In the genomic region with DNA sequence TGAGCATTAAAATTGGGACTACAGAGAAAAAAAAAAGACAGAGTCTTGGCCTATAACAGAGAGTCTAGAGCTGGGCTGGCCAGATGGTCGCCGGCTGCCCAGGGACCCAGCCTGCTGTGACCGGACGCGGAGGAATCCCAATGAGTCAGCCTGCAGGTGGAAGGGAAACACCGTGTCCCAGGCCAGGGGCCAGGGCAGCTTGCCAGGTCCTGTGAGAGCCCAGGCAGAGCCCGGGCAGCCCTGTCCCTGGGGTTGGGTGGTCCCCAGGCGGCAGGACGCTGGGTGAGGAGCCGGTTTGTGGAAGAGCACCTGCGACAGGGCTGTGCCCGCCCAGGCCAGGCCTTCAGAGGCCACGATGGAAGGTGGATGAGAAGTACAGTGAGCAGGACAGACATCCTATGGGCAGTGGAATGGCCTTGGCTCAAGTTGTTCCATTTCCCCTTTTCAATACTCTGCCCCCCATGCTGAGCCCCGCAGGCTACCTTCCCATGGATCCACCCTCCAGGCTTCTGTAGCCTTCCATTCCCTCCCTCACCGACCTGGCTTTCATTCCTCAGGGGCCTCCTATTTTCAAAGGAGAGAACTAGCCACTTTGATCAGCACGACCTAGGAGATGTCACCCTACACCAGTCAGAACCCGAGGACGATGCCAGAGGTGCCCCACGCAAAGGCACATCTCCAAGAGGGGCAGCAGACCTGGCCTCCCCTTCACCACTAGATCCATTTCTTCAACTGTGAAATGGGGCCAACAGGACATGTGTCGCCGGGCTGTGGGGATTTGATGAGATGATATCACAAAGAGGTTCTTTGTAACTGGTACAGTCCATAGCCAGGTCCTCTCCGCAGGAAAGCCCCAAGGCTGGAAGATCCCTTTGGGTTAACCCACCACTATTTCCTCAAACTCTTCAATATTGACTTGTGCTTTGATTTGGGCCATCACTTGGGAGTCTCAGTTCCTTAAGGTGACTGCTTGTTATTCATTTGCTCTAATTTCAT, we compare ENCODE assay signal across 11 cellular contexts.
A peak's percentile ranks its signal among the peaks of the same experiment; 100 is the strongest.
DNase-seq lines count a peak whose midpoint lies in the region; ATAC-seq and TF ChIP-seq lines count a peak whose summit lies in the region.
"Had no signal": no experiment of that assay in that cellular context is flagged by ENCODE, and none has a peak within 500 bp of the region (broad histone marks: within the 10 kb centered on the region; RNA-seq: fewer than 3 reads in every experiment).

No MANE protein-coding gene starts in this region.

- H2AFZ ChIP-seq in OCI-LY7 (ENCODE audit: low read length): no peak overlapping the region

- no peak overlapping the region for H3K4me2 ChIP-seq in OCI-LY7 (ENCODE audit: low read length)

- H3K4me3 ChIP-seq in BE2C (ENCODE audit: low read depth, low read length) (no peak overlapping the region), choroid plexus epithelial cell (ENCODE audit: low read depth, low read length) (no peak overlapping the region), OCI-LY7 (ENCODE audit: low read depth, low read length, poor library complexity, severe bottlenecking) (no peak overlapping the region)
- H3K4me3 ChIP-seq: vagina had no signal

- POLR2A ChIA-PET in GM10248 (lab: Yijun Ruan, JAX) (interaction anchor here (1.1 kb wide), 1 partner anchor 423 kb away, joined by 3 read pairs; a partner anchor contains a TSS), OCI-LY7 (lab: Charles Lee) (no interaction called here)

- BruUV-seq in OCI-LY7 (replicated peaks; lab: Mats Ljungman, UMichigan): no TSS peak

- H3K4me3 Mint-ChIP-seq in naive B cell: peak overlapping the region in 3 of 8 donors; percentile 6 to 92 (median 66)

- H3K9me3 Mint-ChIP-seq in naive B cell: peaks cover 0 to 9% (median 4%) of the 10 kb centered on the region in 7 donors

- peaks cover 0 to 16% of the 10 kb centered on the region in 2 donors for H3K36me3 Mint-ChIP-seq in naive B cell

- intact Hi-C loops in OCI-LY7 (cut with micrococcal nuclease; ENCODE audit: unreplicated experiment): no loop called here

- H3K36me3 ChIP-seq in BE2C (no peaks in the 10 kb centered on the region), OCI-LY7 (ENCODE audit: insufficient read depth, low read length) (no peaks in the 10 kb centered on the region; the same call in 1 of the 2 replicates)
- H3K36me3 ChIP-seq: vagina had no signal

- H3K79me2 ChIP-seq in OCI-LY7 (ENCODE audit: insufficient read depth, low read depth, low read length): no peaks in the 10 kb centered on the region

- H3K27me3 ChIP-seq in BE2C: no peaks in the 10 kb centered on the region
- H3K27me3 ChIP-seq: vagina had no signal

- DNase-seq in BE2C (peak; percentile 18), choroid plexus epithelial cell (ENCODE audit: low read depth) (peak; percentile 42), naive B cell (no peak), GM10248 (ENCODE audit: extremely low spot score) (no peak), OCI-LY7 (ENCODE audit: low spot score) (no peak), UCSD-AML1 (lab: John Stamatoyannopoulos, UW; ENCODE audit: unreplicated experiment) (no peak), NCI-H187 treated with DMSO at 0.1 percent for 48 hours (lab: John Stamatoyannopoulos, UW) (no peak)
- DNase-seq: NCI-H1417 treated with DMSO at 0.1 percent for 48 hours, SHP77 treated with DMSO at 0.1 percent for 48 hours had no signal

- H3K9me3 ChIP-seq in BE2C (no peaks in the 10 kb centered on the region), OCI-LY7 (ENCODE audit: low read length) (peaks cover 13% of the 10 kb centered on the region; the same call in 1 of the 2 replicates)

- CTCF ChIA-PET in GM10248 (lab: Yijun Ruan, JAX): interaction anchor here (1.8 kb wide), 1 partner anchor 204 kb away, joined by 4 read pairs; no protein-coding TSS in a partner anchor
- CTCF ChIA-PET in OCI-LY7 (lab: Charles Lee; ENCODE audit: unreplicated experiment): no interaction called here

- TF ChIP-seq CTCF in BE2C (IDR thresholded peaks at IDR 0.05; ENCODE audit: low read depth, low read length): no peak
- TF ChIP-seq CTCF in choroid plexus epithelial cell (conservative IDR thresholded peaks at IDR 0.05; ENCODE audit: low read depth, low read length): no peak
- no peak for TF ChIP-seq CTCF in GM10248 (IDR thresholded peaks at IDR 0.05; ENCODE audit: control extremely low read depth, extremely low read depth, low read depth, missing control alignments)
- TF ChIP-seq CTCF in OCI-LY7 (conservative IDR thresholded peaks at IDR 0.05; ENCODE audit: low read length): no peak

- ATAC-seq in HG02759 (IDR thresholded peaks at IDR 0.05; ENCODE audit: unreplicated experiment) (peak; percentile 35), naive B cell (ENCODE audit: low read depth in 2 of 2) (no peak)

- H3K27ac ChIP-seq in OCI-LY7 (ENCODE audit: low read depth, low read length, poor library complexity, severe bottlenecking): no peak overlapping the region
- H3K27ac ChIP-seq: vagina had no signal

- H3K9me2 ChIP-seq in OCI-LY7 (ENCODE audit: insufficient read depth, low read length): no peaks in the 10 kb centered on the region

- no peaks in the 10 kb centered on the region for H4K20me1 ChIP-seq in OCI-LY7 (ENCODE audit: insufficient read depth, low read length)

- H3K4me1 ChIP-seq in BE2C (no peaks in the 10 kb centered on the region), OCI-LY7 (ENCODE audit: insufficient read depth, low read length, poor library complexity, severe bottlenecking) (peaks cover 7% of the 10 kb centered on the region)
- H3K4me1 ChIP-seq: vagina had no signal

- peaks cover 43 to 67% (median 43%) of the 10 kb centered on the region in 3 donors for H3K4me1 Mint-ChIP-seq in naive B cell

- no peaks in the 10 kb centered on the region for H3K27me3 Mint-ChIP-seq in naive B cell

- H3K27ac Mint-ChIP-seq in naive B cell: peak overlapping the region; percentile 81 to 98 (median 92)

Comparison
In these comparisons a context has a peak if more than half of its experiments do, and no peak if none do; other contexts are left out.
1. DNase-seq: peak in BE2C (single experiment) and choroid plexus epithelial cell (single experiment); none in naive B cell (single experiment), GM10248 (single experiment), OCI-LY7 (single experiment), UCSD-AML1 (single experiment) and NCI-H187 treated with DMSO at 0.1 percent for 48 hours (single experiment).